ENCODE assay signal across 17 cellular contexts in genomic region chr15:63978511-63979226, GRCh38.
DNase-seq lines count a peak whose midpoint lies in the region; ATAC-seq and TF ChIP-seq lines count a peak whose summit lies in the region.
"Had no signal": no experiment of that assay in that cellular context is flagged by ENCODE, and none has a peak within 500 bp of the region (broad histone marks: within the 10 kb centered on the region; RNA-seq: fewer than 3 reads in every experiment).

No MANE protein-coding gene starts in this region.

- peak; percentile 72 to 82 for ATAC-seq in right cardiac atrium

- H3K4me3 ChIP-seq in right cardiac atrium (ENCODE audit: low read length) (no peak overlapping the region), rectal smooth muscle tissue (ENCODE audit: low read length) (no peak overlapping the region)
- H3K4me3 ChIP-seq: testis had no signal

- no peaks in the 10 kb centered on the region for H3K36me3 ChIP-seq in rectal smooth muscle tissue (ENCODE audit: control insufficient read depth, insufficient read depth, low read length)

- H3K27me3 Mint-ChIP-seq in glutamatergic neuron (ENCODE audit: unreplicated experiment) = peaks cover 6% of the 10 kb centered on the region

- H3K9ac ChIP-seq in rectal smooth muscle tissue (ENCODE audit: low read length) = no peak overlapping the region
- H3K9ac ChIP-seq: KMS-11 had no signal

- no peaks in the 10 kb centered on the region for H3K9me3 ChIP-seq in right cardiac atrium (ENCODE audit: control insufficient read depth, low read length)
- H3K9me3 ChIP-seq: testis had no signal

- DNase-seq in G401 (ENCODE audit: low spot score) (peak; percentile 58), cerebellar cortex (ENCODE audit: low spot score) (peak; percentile 41), right cardiac atrium (peak in 2 of 3 donors; percentile 65 to 70), NCI-H748 treated with DMSO at 0.1 percent for 48 hours (lab: John Stamatoyannopoulos, UW) (no peak), iPS-NIHi11 (ENCODE audit: low spot score) (no peak), glutamatergic neuron (no peak), activated gamma-delta T cell treated with Interleukin-2 at 50 U/mL for 16 hours (no peak)
- DNase-seq: activated gamma-delta T cell; effector CD4-positive, alpha-beta T cell; GDM1; HFFc6; NCI-H446; stimulated activated CD4-positive, alpha-beta T cell treated with anti-CD3 and anti-CD28 coated beads, Interleukin-15, amount 100 ng/mL, for 24 hours; testis had no signal

- 58% methylated on average over 4 of the region's 4 CpGs for WGBS in right cardiac atrium

- H3K27ac Mint-ChIP-seq in glutamatergic neuron (ENCODE audit: unreplicated experiment) = no peak overlapping the region
- H3K27ac Mint-ChIP-seq: HFFc6 had no signal

- peaks cover 20% of the 10 kb centered on the region for H3K4me1 Mint-ChIP-seq in glutamatergic neuron (ENCODE audit: low read depth, unreplicated experiment)

- H3K27me3 ChIP-seq in right cardiac atrium (ENCODE audit: control insufficient read depth, insufficient read depth) = no peaks in the 10 kb centered on the region
- H3K27me3 ChIP-seq in rectal smooth muscle tissue (ENCODE audit: control insufficient read depth, insufficient read depth, low read length) = no peaks in the 10 kb centered on the region
- H3K27me3 ChIP-seq: testis had no signal

- in situ Hi-C loops in G401 (cut with HindIII; ENCODE audit: low sequenced_read_pairs) = no loop called here

- TF ChIP-seq CTCF in glutamatergic neuron (IDR thresholded peaks at IDR 0.05; ENCODE audit: partially characterized antibody, unreplicated experiment) = no peak

- H3K4me3 Mint-ChIP-seq in glutamatergic neuron (ENCODE audit: unreplicated experiment) = no peak overlapping the region
- H3K4me3 Mint-ChIP-seq: HFFc6 had no signal

- peak overlapping the region; percentile 92 for H3K27ac ChIP-seq in right cardiac atrium (ENCODE audit: low read length)
- peak overlapping the region; percentile 43 for H3K27ac ChIP-seq in rectal smooth muscle tissue (ENCODE audit: low read depth, low read length)
- H3K27ac ChIP-seq: HL-60, KMS-11, testis had no signal

- H3K36me3 Mint-ChIP-seq in glutamatergic neuron (ENCODE audit: unreplicated experiment) = no peaks in the 10 kb centered on the region

- H3K4me1 ChIP-seq in right cardiac atrium (ENCODE audit: control insufficient read depth, insufficient read depth, low read length) = peaks cover 7% of the 10 kb centered on the region
- peaks cover 5% of the 10 kb centered on the region for H3K4me1 ChIP-seq in rectal smooth muscle tissue (ENCODE audit: control insufficient read depth, insufficient read depth, low read length)
- H3K4me1 ChIP-seq: testis had no signal

- intact Hi-C loops in right cardiac atrium (cut with DNase I) = no loop called here

- H3K9me3 Mint-ChIP-seq in glutamatergic neuron (ENCODE audit: unreplicated experiment) = no peaks in the 10 kb centered on the region
- H3K9me3 Mint-ChIP-seq: HFFc6 had no signal

Comparison
In these comparisons a context has a peak if more than half of its experiments do, and no peak if none do; other contexts are left out.
1. DNase-seq: peak in G401 (single experiment), cerebellar cortex (single experiment) and right cardiac atrium (2 of 3); none in NCI-H748 treated with DMSO at 0.1 percent for 48 hours (single experiment), iPS-NIHi11 (single experiment), glutamatergic neuron (single experiment) and activated gamma-delta T cell treated with Interleukin-2 at 50 U/mL for 16 hours (single experiment).